In the genomic region with DNA sequence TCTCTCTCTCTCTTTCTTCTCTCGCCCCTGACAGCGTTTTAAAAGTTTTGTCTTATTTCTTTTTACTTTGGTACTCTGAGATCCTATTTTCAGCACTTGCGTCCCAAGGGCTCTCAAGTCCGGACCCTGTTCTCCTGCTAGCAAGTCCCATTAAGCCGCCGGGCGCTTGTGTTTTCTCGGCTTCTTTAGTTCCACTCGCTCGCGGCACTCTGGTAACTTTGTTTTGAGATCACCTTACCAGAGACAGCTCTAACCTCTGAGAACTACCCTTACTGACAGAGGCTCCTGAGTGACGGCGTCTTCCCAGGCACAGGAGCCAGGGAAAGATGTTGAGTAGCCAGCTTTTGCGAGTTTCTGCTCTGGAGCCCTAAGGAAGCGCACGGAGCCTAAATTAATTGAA, we compare ENCODE assay signal across 1 cellular context.
TF ChIP-seq lines count a peak whose summit lies in the region.

No MANE protein-coding gene starts in this region.

TF ChIP-seq in WTC11, 78 proteins besides CTCF, POLR2A, EP300 and RAD21 (continued from another document):
- TF ChIP-seq MYBL2 (CRISPR knock-in tag; IDR thresholded peaks at IDR 0.05) (no peak), CREB1 (CRISPR knock-in tag; IDR thresholded peaks at IDR 0.05) (no peak), FOXJ3 (CRISPR knock-in tag; IDR thresholded peaks at IDR 0.05; ENCODE audit: borderline replicate concordance) (no peak), ZNF423 (CRISPR knock-in tag; IDR thresholded peaks at IDR 0.05) (no peak), SMAD3 (CRISPR knock-in tag; IDR thresholded peaks at IDR 0.05; ENCODE audit: borderline replicate concordance) (no peak), CREM (CRISPR knock-in tag; IDR thresholded peaks at IDR 0.05) (no peak), ZNF317 (CRISPR knock-in tag; IDR thresholded peaks at IDR 0.05; ENCODE audit: borderline replicate concordance, low read depth) (no peak)
- TF ChIP-seq, protein P1, sequence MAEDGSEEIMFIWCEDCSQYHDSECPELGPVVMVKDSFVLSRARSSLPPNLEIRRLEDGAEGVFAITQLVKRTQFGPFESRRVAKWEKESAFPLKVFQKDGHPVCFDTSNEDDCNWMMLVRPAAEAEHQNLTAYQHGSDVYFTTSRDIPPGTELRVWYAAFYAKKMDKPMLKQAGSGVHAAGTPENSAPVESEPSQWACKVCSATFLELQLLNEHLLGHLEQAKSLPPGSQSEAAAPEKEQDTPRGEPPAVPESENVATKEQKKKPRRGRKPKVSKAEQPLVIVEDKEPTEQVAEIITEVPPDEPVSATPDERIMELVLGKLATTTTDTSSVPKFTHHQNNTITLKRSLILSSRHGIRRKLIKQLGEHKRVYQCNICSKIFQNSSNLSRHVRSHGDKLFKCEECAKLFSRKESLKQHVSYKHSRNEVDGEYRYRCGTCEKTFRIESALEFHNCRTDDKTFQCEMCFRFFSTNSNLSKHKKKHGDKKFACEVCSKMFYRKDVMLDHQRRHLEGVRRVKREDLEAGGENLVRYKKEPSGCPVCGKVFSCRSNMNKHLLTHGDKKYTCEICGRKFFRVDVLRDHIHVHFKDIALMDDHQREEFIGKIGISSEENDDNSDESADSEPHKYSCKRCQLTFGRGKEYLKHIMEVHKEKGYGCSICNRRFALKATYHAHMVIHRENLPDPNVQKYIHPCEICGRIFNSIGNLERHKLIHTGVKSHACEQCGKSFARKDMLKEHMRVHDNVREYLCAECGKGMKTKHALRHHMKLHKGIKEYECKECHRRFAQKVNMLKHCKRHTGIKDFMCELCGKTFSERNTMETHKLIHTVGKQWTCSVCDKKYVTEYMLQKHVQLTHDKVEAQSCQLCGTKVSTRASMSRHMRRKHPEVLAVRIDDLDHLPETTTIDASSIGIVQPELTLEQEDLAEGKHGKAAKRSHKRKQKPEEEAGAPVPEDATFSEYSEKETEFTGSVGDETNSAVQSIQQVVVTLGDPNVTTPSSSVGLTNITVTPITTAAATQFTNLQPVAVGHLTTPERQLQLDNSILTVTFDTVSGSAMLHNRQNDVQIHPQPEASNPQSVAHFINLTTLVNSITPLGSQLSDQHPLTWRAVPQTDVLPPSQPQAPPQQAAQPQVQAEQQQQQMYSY (CRISPR knock-in tag; IDR thresholded peaks at IDR 0.05): no peak
- TF ChIP-seq, protein P2, sequence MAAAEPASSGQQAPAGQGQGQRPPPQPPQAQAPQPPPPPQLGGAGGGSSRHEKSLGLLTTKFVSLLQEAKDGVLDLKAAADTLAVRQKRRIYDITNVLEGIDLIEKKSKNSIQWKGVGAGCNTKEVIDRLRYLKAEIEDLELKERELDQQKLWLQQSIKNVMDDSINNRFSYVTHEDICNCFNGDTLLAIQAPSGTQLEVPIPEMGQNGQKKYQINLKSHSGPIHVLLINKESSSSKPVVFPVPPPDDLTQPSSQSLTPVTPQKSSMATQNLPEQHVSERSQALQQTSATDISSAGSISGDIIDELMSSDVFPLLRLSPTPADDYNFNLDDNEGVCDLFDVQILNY (CRISPR knock-in tag; IDR thresholded peaks at IDR 0.05): no peak
- TF ChIP-seq, protein P3, sequence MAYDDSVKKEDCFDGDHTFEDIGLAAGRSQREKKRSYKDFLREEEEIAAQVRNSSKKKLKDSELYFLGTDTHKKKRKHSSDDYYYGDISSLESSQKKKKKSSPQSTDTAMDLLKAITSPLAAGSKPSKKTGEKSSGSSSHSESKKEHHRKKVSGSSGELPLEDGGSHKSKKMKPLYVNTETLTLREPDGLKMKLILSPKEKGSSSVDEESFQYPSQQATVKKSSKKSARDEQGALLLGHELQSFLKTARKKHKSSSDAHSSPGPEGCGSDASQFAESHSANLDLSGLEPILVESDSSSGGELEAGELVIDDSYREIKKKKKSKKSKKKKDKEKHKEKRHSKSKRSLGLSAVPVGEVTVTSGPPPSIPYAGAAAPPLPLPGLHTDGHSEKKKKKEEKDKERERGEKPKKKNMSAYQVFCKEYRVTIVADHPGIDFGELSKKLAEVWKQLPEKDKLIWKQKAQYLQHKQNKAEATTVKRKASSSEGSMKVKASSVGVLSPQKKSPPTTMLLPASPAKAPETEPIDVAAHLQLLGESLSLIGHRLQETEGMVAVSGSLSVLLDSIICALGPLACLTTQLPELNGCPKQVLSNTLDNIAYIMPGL (CRISPR knock-in tag; IDR thresholded peaks at IDR 0.05): no peak
- TF ChIP-seq, protein P4, sequence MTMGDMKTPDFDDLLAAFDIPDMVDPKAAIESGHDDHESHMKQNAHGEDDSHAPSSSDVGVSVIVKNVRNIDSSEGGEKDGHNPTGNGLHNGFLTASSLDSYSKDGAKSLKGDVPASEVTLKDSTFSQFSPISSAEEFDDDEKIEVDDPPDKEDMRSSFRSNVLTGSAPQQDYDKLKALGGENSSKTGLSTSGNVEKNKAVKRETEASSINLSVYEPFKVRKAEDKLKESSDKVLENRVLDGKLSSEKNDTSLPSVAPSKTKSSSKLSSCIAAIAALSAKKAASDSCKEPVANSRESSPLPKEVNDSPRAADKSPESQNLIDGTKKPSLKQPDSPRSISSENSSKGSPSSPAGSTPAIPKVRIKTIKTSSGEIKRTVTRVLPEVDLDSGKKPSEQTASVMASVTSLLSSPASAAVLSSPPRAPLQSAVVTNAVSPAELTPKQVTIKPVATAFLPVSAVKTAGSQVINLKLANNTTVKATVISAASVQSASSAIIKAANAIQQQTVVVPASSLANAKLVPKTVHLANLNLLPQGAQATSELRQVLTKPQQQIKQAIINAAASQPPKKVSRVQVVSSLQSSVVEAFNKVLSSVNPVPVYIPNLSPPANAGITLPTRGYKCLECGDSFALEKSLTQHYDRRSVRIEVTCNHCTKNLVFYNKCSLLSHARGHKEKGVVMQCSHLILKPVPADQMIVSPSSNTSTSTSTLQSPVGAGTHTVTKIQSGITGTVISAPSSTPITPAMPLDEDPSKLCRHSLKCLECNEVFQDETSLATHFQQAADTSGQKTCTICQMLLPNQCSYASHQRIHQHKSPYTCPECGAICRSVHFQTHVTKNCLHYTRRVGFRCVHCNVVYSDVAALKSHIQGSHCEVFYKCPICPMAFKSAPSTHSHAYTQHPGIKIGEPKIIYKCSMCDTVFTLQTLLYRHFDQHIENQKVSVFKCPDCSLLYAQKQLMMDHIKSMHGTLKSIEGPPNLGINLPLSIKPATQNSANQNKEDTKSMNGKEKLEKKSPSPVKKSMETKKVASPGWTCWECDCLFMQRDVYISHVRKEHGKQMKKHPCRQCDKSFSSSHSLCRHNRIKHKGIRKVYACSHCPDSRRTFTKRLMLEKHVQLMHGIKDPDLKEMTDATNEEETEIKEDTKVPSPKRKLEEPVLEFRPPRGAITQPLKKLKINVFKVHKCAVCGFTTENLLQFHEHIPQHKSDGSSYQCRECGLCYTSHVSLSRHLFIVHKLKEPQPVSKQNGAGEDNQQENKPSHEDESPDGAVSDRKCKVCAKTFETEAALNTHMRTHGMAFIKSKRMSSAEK (CRISPR knock-in tag; IDR thresholded peaks at IDR 0.05; ENCODE audit: borderline replicate concordance): no peak
- TF ChIP-seq, protein P5, sequence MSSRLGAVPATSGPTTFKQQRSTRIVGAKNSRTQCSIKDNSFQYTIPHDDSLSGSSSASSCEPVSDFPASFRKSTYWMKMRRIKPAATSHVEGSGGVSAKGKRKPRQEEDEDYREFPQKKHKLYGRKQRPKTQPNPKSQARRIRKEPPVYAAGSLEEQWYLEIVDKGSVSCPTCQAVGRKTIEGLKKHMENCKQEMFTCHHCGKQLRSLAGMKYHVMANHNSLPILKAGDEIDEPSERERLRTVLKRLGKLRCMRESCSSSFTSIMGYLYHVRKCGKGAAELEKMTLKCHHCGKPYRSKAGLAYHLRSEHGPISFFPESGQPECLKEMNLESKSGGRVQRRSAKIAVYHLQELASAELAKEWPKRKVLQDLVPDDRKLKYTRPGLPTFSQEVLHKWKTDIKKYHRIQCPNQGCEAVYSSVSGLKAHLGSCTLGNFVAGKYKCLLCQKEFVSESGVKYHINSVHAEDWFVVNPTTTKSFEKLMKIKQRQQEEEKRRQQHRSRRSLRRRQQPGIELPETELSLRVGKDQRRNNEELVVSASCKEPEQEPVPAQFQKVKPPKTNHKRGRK (CRISPR knock-in tag; IDR thresholded peaks at IDR 0.05; ENCODE audit: borderline replicate concordance): no peak
- TF ChIP-seq, protein P6, sequence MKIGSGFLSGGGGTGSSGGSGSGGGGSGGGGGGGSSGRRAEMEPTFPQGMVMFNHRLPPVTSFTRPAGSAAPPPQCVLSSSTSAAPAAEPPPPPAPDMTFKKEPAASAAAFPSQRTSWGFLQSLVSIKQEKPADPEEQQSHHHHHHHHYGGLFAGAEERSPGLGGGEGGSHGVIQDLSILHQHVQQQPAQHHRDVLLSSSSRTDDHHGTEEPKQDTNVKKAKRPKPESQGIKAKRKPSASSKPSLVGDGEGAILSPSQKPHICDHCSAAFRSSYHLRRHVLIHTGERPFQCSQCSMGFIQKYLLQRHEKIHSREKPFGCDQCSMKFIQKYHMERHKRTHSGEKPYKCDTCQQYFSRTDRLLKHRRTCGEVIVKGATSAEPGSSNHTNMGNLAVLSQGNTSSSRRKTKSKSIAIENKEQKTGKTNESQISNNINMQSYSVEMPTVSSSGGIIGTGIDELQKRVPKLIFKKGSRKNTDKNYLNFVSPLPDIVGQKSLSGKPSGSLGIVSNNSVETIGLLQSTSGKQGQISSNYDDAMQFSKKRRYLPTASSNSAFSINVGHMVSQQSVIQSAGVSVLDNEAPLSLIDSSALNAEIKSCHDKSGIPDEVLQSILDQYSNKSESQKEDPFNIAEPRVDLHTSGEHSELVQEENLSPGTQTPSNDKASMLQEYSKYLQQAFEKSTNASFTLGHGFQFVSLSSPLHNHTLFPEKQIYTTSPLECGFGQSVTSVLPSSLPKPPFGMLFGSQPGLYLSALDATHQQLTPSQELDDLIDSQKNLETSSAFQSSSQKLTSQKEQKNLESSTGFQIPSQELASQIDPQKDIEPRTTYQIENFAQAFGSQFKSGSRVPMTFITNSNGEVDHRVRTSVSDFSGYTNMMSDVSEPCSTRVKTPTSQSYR (CRISPR knock-in tag; IDR thresholded peaks at IDR 0.05): no peak
- TF ChIP-seq, protein P7, sequence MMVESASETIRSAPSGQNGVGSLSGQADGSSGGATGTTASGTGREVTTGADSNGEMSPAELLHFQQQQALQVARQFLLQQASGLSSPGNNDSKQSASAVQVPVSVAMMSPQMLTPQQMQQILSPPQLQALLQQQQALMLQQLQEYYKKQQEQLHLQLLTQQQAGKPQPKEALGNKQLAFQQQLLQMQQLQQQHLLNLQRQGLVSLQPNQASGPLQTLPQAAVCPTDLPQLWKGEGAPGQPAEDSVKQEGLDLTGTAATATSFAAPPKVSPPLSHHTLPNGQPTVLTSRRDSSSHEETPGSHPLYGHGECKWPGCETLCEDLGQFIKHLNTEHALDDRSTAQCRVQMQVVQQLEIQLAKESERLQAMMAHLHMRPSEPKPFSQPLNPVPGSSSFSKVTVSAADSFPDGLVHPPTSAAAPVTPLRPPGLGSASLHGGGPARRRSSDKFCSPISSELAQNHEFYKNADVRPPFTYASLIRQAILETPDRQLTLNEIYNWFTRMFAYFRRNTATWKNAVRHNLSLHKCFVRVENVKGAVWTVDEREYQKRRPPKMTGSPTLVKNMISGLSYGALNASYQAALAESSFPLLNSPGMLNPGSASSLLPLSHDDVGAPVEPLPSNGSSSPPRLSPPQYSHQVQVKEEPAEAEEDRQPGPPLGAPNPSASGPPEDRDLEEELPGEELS (CRISPR knock-in tag; IDR thresholded peaks at IDR 0.05): no peak
- TF ChIP-seq, protein P8, sequence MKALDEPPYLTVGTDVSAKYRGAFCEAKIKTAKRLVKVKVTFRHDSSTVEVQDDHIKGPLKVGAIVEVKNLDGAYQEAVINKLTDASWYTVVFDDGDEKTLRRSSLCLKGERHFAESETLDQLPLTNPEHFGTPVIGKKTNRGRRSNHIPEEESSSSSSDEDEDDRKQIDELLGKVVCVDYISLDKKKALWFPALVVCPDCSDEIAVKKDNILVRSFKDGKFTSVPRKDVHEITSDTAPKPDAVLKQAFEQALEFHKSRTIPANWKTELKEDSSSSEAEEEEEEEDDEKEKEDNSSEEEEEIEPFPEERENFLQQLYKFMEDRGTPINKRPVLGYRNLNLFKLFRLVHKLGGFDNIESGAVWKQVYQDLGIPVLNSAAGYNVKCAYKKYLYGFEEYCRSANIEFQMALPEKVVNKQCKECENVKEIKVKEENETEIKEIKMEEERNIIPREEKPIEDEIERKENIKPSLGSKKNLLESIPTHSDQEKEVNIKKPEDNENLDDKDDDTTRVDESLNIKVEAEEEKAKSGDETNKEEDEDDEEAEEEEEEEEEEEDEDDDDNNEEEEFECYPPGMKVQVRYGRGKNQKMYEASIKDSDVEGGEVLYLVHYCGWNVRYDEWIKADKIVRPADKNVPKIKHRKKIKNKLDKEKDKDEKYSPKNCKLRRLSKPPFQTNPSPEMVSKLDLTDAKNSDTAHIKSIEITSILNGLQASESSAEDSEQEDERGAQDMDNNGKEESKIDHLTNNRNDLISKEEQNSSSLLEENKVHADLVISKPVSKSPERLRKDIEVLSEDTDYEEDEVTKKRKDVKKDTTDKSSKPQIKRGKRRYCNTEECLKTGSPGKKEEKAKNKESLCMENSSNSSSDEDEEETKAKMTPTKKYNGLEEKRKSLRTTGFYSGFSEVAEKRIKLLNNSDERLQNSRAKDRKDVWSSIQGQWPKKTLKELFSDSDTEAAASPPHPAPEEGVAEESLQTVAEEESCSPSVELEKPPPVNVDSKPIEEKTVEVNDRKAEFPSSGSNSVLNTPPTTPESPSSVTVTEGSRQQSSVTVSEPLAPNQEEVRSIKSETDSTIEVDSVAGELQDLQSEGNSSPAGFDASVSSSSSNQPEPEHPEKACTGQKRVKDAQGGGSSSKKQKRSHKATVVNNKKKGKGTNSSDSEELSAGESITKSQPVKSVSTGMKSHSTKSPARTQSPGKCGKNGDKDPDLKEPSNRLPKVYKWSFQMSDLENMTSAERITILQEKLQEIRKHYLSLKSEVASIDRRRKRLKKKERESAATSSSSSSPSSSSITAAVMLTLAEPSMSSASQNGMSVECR (CRISPR knock-in tag; IDR thresholded peaks at IDR 0.05; ENCODE audit: borderline replicate concordance): no peak
- TF ChIP-seq, protein P9, sequence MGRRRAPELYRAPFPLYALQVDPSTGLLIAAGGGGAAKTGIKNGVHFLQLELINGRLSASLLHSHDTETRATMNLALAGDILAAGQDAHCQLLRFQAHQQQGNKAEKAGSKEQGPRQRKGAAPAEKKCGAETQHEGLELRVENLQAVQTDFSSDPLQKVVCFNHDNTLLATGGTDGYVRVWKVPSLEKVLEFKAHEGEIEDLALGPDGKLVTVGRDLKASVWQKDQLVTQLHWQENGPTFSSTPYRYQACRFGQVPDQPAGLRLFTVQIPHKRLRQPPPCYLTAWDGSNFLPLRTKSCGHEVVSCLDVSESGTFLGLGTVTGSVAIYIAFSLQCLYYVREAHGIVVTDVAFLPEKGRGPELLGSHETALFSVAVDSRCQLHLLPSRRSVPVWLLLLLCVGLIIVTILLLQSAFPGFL (CRISPR knock-in tag; IDR thresholded peaks at IDR 0.05; ENCODE audit: borderline replicate concordance): no peak
- TF ChIP-seq, protein P10, sequence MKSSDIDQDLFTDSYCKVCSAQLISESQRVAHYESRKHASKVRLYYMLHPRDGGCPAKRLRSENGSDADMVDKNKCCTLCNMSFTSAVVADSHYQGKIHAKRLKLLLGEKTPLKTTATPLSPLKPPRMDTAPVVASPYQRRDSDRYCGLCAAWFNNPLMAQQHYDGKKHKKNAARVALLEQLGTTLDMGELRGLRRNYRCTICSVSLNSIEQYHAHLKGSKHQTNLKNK (CRISPR knock-in tag; IDR thresholded peaks at IDR 0.05): no peak
